ENCODE assay signal across 17 cellular contexts in the genomic region with DNA sequence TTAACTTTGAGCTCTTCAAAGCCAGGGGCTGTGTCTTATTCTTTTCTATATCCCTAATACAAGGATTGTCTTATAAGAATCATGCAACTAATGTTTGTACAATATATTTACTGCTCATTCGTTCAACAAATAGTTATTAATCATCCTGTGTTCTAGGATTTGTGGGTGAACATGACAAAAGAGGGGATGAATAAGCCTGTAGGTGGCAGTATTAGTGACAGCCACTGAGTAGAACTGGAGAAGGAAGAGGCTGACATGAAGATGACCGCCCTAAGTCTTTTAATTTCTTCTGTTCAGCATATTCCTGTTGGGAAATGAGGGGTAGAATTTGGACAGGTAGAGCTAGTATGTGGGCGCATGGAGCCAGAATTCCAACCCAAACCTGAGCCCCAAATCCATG. TPM values are rescaled to one million over a fixed set of nuclear protein-coding genes. Genes with fewer than 3 reads are reported as not detected.
DNase-seq lines count a peak whose midpoint lies in the region; ATAC-seq, FAIRE-seq and TF ChIP-seq lines count a peak whose summit lies in the region.
"Had no signal": no experiment of that assay in that cellular context is flagged by ENCODE, and none has a peak within 500 bp of the region (broad histone marks: within the 10 kb centered on the region; RNA-seq: fewer than 3 reads in every experiment).

No MANE protein-coding gene starts in this region.

- no peaks in the 10 kb centered on the region for H3K36me3 ChIP-seq in astrocyte (ENCODE audit: insufficient read depth, low read length)
- H3K36me3 ChIP-seq: BLaER1 treated with 17β-estradiol and CSF1 and Interleukin-3, amounts not matched to agents 10 nM and 100 nM; gastrocnemius medialis had no signal

- no peak overlapping the region for H2AFZ ChIP-seq in astrocyte (ENCODE audit: low read depth, low read length)
- H2AFZ ChIP-seq: PC-9 had no signal

- H3K9me3 Mint-ChIP-seq in astrocyte (ENCODE audit: unreplicated experiment) (no peaks in the 10 kb centered on the region), nephron progenitor cell (peaks cover 21% of the 10 kb centered on the region)
- H3K9me3 Mint-ChIP-seq: activated CD4-positive, alpha-beta memory T cell treated with anti-CD3 and anti-CD28 coated beads, Interleukin-2, amount 10 ng/mL, durations not matched to agents 7 days and 5 days had no signal

- H3K27me3 ChIP-seq in astrocyte (ENCODE audit: insufficient read depth, low read length) = no peaks in the 10 kb centered on the region
- H3K27me3 ChIP-seq: gastrocnemius medialis had no signal

- H3K36me3 Mint-ChIP-seq in astrocyte (ENCODE audit: low read depth, unreplicated experiment) = no peaks in the 10 kb centered on the region
- H3K36me3 Mint-ChIP-seq in nephron progenitor cell (ENCODE audit: low read depth) = no peaks in the 10 kb centered on the region

- no peak for ATAC-seq in GM21717 (IDR thresholded peaks at IDR 0.05; ENCODE audit: unreplicated experiment)
- ATAC-seq: gastrocnemius medialis, K562 had no signal

- H3K4me1 Mint-ChIP-seq in astrocyte (ENCODE audit: low read depth, unreplicated experiment) (no peaks in the 10 kb centered on the region), nephron progenitor cell (no peaks in the 10 kb centered on the region)
- H3K4me1 Mint-ChIP-seq: activated CD4-positive, alpha-beta memory T cell treated with anti-CD3 and anti-CD28 coated beads, Interleukin-2, amount 10 ng/mL, durations not matched to agents 7 days and 5 days; nephron had no signal

- no peak for DNase-seq in D721Med (ENCODE audit: insufficient read length, low spot score)
- peak; percentile 24 for DNase-seq in HT-29 (ENCODE audit: low spot score)
- no peak for DNase-seq in astrocyte (ENCODE audit: low read depth)
- no peak for DNase-seq in nephron progenitor cell
- no peak for DNase-seq in NCI-H187 treated with DMSO at 0.1 percent for 48 hours (lab: John Stamatoyannopoulos, UW)
- no peak for DNase-seq in NCI-H2227 (lab: John Stamatoyannopoulos, UW; ENCODE audit: unreplicated experiment)
- DNase-seq: activated CD4-positive, alpha-beta memory T cell treated with anti-CD3 and anti-CD28 coated beads, Interleukin-2, amount 10 ng/mL, durations not matched to agents 7 days and 5 days; gastrocnemius medialis; NCI-H1436 treated with DMSO at 0.1 percent for 48 hours; NCI-H446; PC-9; SW 1271 had no signal

- no peaks in the 10 kb centered on the region for H3K79me2 ChIP-seq in astrocyte (ENCODE audit: insufficient read depth, low read length)

- no peak overlapping the region for H3K4me3 ChIP-seq in astrocyte (ENCODE audit: insufficient read depth, low read depth, low read length)
- H3K4me3 ChIP-seq: BLaER1 treated with 17β-estradiol and CSF1 and Interleukin-3, amounts not matched to agents 10 nM and 100 nM; gastrocnemius medialis; K562; lung; PC-9 had no signal

- no peak overlapping the region for H3K4me2 ChIP-seq in astrocyte (ENCODE audit: low read length)
- H3K4me2 ChIP-seq: BLaER1 treated with 17β-estradiol and CSF1 and Interleukin-3, amounts not matched to agents 10 nM and 100 nM; PC-9 had no signal

- H3K4me1 ChIP-seq in astrocyte (ENCODE audit: insufficient read depth, low read length) = no peaks in the 10 kb centered on the region
- H3K4me1 ChIP-seq: BLaER1 treated with 17β-estradiol and CSF1 and Interleukin-3, amounts not matched to agents 10 nM and 100 nM; gastrocnemius medialis had no signal

- H3K4me3 Mint-ChIP-seq in astrocyte (ENCODE audit: unreplicated experiment) = no peak overlapping the region
- no peak overlapping the region for H3K4me3 Mint-ChIP-seq in nephron progenitor cell
- H3K4me3 Mint-ChIP-seq: activated CD4-positive, alpha-beta memory T cell treated with anti-CD3 and anti-CD28 coated beads, Interleukin-2, amount 10 ng/mL, durations not matched to agents 7 days and 5 days; nephron had no signal

- no peak overlapping the region for H3K27ac ChIP-seq in astrocyte (ENCODE audit: low read depth, low read length)
- H3K27ac ChIP-seq: BLaER1 treated with 17β-estradiol and CSF1 and Interleukin-3, amounts not matched to agents 10 nM and 100 nM; gastrocnemius medialis; PC-9 had no signal

- no peak overlapping the region for H3K9ac ChIP-seq in astrocyte (ENCODE audit: low read length)
- H3K9ac ChIP-seq: BLaER1 treated with 17β-estradiol and CSF1 and Interleukin-3, amounts not matched to agents 10 nM and 100 nM had no signal

- no peak for FAIRE-seq in D721Med (lab: Jason Lieb, UNC)
- peak; percentile 34 for FAIRE-seq in astrocyte (lab: Jason Lieb, UNC)
- FAIRE-seq: K562 had no signal

- peak; percentile 25 for TF ChIP-seq CTCF in D721Med (IDR thresholded peaks at IDR 0.05; ENCODE audit: insufficient read depth, missing control alignments)
- TF ChIP-seq CTCF in astrocyte (IDR thresholded peaks at IDR 0.05; ENCODE audit: insufficient read depth, low read depth, low read length) = peak; percentile 20
- peak; percentile 13 for TF ChIP-seq CTCF in nephron progenitor cell (IDR thresholded peaks at IDR 0.05)

- H3K27me3 Mint-ChIP-seq in astrocyte (ENCODE audit: low read depth, unreplicated experiment) (no peaks in the 10 kb centered on the region), nephron progenitor cell (ENCODE audit: low read depth, poor library complexity) (no peaks in the 10 kb centered on the region)
- H3K27me3 Mint-ChIP-seq: activated CD4-positive, alpha-beta memory T cell treated with anti-CD3 and anti-CD28 coated beads, Interleukin-2, amount 10 ng/mL, durations not matched to agents 7 days and 5 days had no signal

- H3K9me3 ChIP-seq in astrocyte (ENCODE audit: insufficient read depth, low read depth, low read length) = no peaks in the 10 kb centered on the region
- H3K9me3 ChIP-seq: BLaER1 treated with 17β-estradiol and CSF1 and Interleukin-3, amounts not matched to agents 10 nM and 100 nM; gastrocnemius medialis had no signal

- H4K20me1 ChIP-seq in astrocyte (ENCODE audit: insufficient read depth, low read length) = no peaks in the 10 kb centered on the region
- H4K20me1 ChIP-seq: BLaER1 treated with 17β-estradiol and CSF1 and Interleukin-3, amounts not matched to agents 10 nM and 100 nM had no signal

- H3K27ac Mint-ChIP-seq in astrocyte (ENCODE audit: unreplicated experiment) = no peak overlapping the region
- no peak overlapping the region for H3K27ac Mint-ChIP-seq in nephron progenitor cell
- H3K27ac Mint-ChIP-seq: activated CD4-positive, alpha-beta memory T cell treated with anti-CD3 and anti-CD28 coated beads, Interleukin-2, amount 10 ng/mL, durations not matched to agents 7 days and 5 days; nephron had no signal

RNA-seq across cellular contexts. Expression of a gene that starts 11.9 kb away (rescaled TPM):
- not detected in 2 replicates for total RNA-seq in HT-29 (2014; rRNA removed; shearing (Covaris generic))
- total RNA-seq in astrocyte = 318 and 375 TPM in 2 replicates

Comparison
In these comparisons a context has a peak if more than half of its experiments do, and no peak if none do; other contexts are left out.
1. RNA of a gene that starts 11.9 kb away (total RNA-seq): 318 to 375 TPM in astrocyte; not detected in HT-29; every median in the first group is over 100 times any median in the second.
2. Peak in every context shown above with its lines, with median percentiles within 50 percentile points of each other: CTCF ChIP-seq.